1 cellular context compared by ENCODE assay signal in genomic region chr19:51447510-51447909, GRCh38.
A peak's percentile ranks its signal among the peaks of the same experiment; 100 is the strongest.
TF ChIP-seq lines count a peak whose summit lies in the region.

No MANE protein-coding gene starts in this region.

TF ChIP-seq in A549, 52 proteins besides CTCF, POLR2A, EP300 and RAD21:
- TF ChIP-seq MAFK (IDR thresholded peaks at IDR 0.05; ENCODE audit: partially characterized antibody): peak; percentile 94
